18 cellular contexts compared by ENCODE assay signal in genomic region chr12:66620703-66621102, GRCh38. TPM values are rescaled to one million over a fixed set of nuclear protein-coding genes. Genes with fewer than 3 reads are reported as not detected.
A peak's percentile ranks its signal among the peaks of the same experiment; 100 is the strongest.
DNase-seq lines count a peak whose midpoint lies in the region; ATAC-seq lines count a peak whose summit lies in the region.
"Had no signal": no experiment of that assay in that cellular context is flagged by ENCODE, and none has a peak within 500 bp of the region (broad histone marks: within the 10 kb centered on the region; RNA-seq: fewer than 3 reads in every experiment).

No MANE protein-coding gene starts in this region.

- H3K79me2 ChIP-seq in Karpas-422 (ENCODE audit: low read length): no peaks in the 10 kb centered on the region
- H3K79me2 ChIP-seq in mesendoderm (ENCODE audit: control insufficient read depth, insufficient read depth, low read length): no peaks in the 10 kb centered on the region

- no peak overlapping the region for H3K9ac ChIP-seq in BLaER1
- no peak overlapping the region for H3K9ac ChIP-seq in Karpas-422 (ENCODE audit: low read length)
- H3K9ac ChIP-seq in mesendoderm (ENCODE audit: low read length): no peak overlapping the region
- H3K9ac ChIP-seq: KMS-11 had no signal

- WGBS in mesendoderm (ENCODE audit: extremely low coverage, insufficient coverage, low lambda C conversion rate): 100% methylated on average over 1 of the region's 2 CpGs

- no peak overlapping the region for H3K4ac ChIP-seq in mesendoderm (ENCODE audit: low read depth, low read length)

- H2AFZ ChIP-seq in Karpas-422 (ENCODE audit: low read length): no peak overlapping the region

- H3K36me3 ChIP-seq in BLaER1 (no peaks in the 10 kb centered on the region), Karpas-422 (ENCODE audit: insufficient read depth, low read length) (no peaks in the 10 kb centered on the region), mesendoderm (ENCODE audit: control insufficient read depth, insufficient read depth, low read length) (no peaks in the 10 kb centered on the region)

- H3K4me1 ChIP-seq in BLaER1: peaks cover 65% of the 10 kb centered on the region
- peaks cover 87% of the 10 kb centered on the region for H3K4me1 ChIP-seq in Karpas-422 (ENCODE audit: low read length)
- peaks cover 2% of the 10 kb centered on the region for H3K4me1 ChIP-seq in mesendoderm (ENCODE audit: control insufficient read depth, low read depth, low read length)

- H3K23ac ChIP-seq in mesendoderm (ENCODE audit: low read length): no peak overlapping the region

- DNase-seq in Karpas-422: no peak
- DNase-seq in NOMO-1 treated with DMSO at 0.1 percent for 48 hours (lab: John Stamatoyannopoulos, UW; ENCODE audit: unreplicated experiment): peak; percentile 59
- no peak for DNase-seq in mesendoderm
- no peak for DNase-seq in iPS-NIHi11 (ENCODE audit: low spot score)
- DNase-seq in stimulated activated naive CD4-positive, alpha-beta T cell (lab: John Stamatoyannopoulos, UW): no peak
- no peak for DNase-seq in left lobe of liver (ENCODE audit: low spot score)
- DNase-seq: AML-193; CD8-positive, alpha-beta T cell; DMS79 treated with DMSO at 0.1 percent for 48 hours; GF-D8; H7; NCI-H1436 treated with DMSO at 0.1 percent for 48 hours; NCI-H2081; NCI-H2227 treated with DMSO at 0.1 percent for 48 hours; NCI-H526 had no signal

- no peak overlapping the region for H2BK15ac ChIP-seq in mesendoderm (replicated peaks; ENCODE audit: low read depth)

- H2AK5ac ChIP-seq in mesendoderm (ENCODE audit: low read length): no peak overlapping the region

- H3K79me1 ChIP-seq in mesendoderm (ENCODE audit: low read length): no peaks in the 10 kb centered on the region

- H4K5ac ChIP-seq in mesendoderm (ENCODE audit: low read length): no peak overlapping the region

- H4K8ac ChIP-seq in mesendoderm (ENCODE audit: low read depth, low read length): no peak overlapping the region

- no peak overlapping the region for H2BK120ac ChIP-seq in mesendoderm (ENCODE audit: low read depth, low read length)

- no peaks in the 10 kb centered on the region for H3K27me3 ChIP-seq in BLaER1
- H3K27me3 ChIP-seq in Karpas-422 (ENCODE audit: low read length): no peaks in the 10 kb centered on the region
- no peaks in the 10 kb centered on the region for H3K27me3 ChIP-seq in mesendoderm (ENCODE audit: insufficient read depth, low read length, poor library complexity)

- peak overlapping the region; percentile 68 for H3K18ac ChIP-seq in mesendoderm (ENCODE audit: low read length)

- ATAC-seq in HG02981 (IDR thresholded peaks at IDR 0.05; ENCODE audit: unreplicated experiment): no peak
- no peak for ATAC-seq in left lobe of liver
- ATAC-seq: CD8-positive, alpha-beta T cell had no signal

- H3K4me3 ChIP-seq in BLaER1 (no peak overlapping the region), Karpas-422 (ENCODE audit: low read length) (no peak overlapping the region), mesendoderm (ENCODE audit: low read length) (no peak overlapping the region)

- H3K56ac ChIP-seq in mesendoderm (ENCODE audit: low read length): no peak overlapping the region

- H2BK5ac ChIP-seq in mesendoderm (ENCODE audit: low read length): no peak overlapping the region

- H3K27ac ChIP-seq in BLaER1 (no peak overlapping the region), Karpas-422 (ENCODE audit: low read length) (peak overlapping the region; percentile 94; the same call in 1 of the 2 replicates), mesendoderm (ENCODE audit: low read depth, low read length) (no peak overlapping the region)
- H3K27ac ChIP-seq: KMS-11 had no signal

- H3K9me3 ChIP-seq in BLaER1 (no peaks in the 10 kb centered on the region), Karpas-422 (ENCODE audit: low read length) (no peaks in the 10 kb centered on the region)

- H4K20me1 ChIP-seq in BLaER1: no peaks in the 10 kb centered on the region
- no peaks in the 10 kb centered on the region for H4K20me1 ChIP-seq in Karpas-422 (ENCODE audit: insufficient read depth, low read depth, low read length)

- peak overlapping the region; percentile 15; the same call in 1 of the 2 replicates for H3K4me2 ChIP-seq in BLaER1
- no peak overlapping the region for H3K4me2 ChIP-seq in Karpas-422 (ENCODE audit: low read depth, low read length, poor library complexity, severe bottlenecking)
- H3K4me2 ChIP-seq in mesendoderm (ENCODE audit: low read length): no peak overlapping the region
- H3K4me2 ChIP-seq: KMS-11 had no signal

- no peaks in the 10 kb centered on the region for H3K9me2 ChIP-seq in Karpas-422 (replicated peaks; ENCODE audit: insufficient read depth, low read length)

RNA-seq across cellular contexts. Expression of gene GRIP1, which starts 58.2 kb away (rescaled TPM):
- total RNA-seq in Karpas-422 (2014; rRNA removed; shearing (Covaris generic); ENCODE audit: low replicate concordance): 0.07 and 4.5 TPM in 2 replicates
- polyA plus RNA-seq in mesendoderm (2013, experiment 1 of 2): 8.9 TPM
- 7.6 TPM for polyA plus RNA-seq in mesendoderm (2013, experiment 2 of 2)
- total RNA-seq in left lobe of liver: 0.13 TPM
